In genomic region chr9:76700916-76701315, GRCh38 we compare ENCODE assay signal across 18 cellular contexts.
"Had no signal": no experiment of that assay in that cellular context is flagged by ENCODE, and none has a peak within 500 bp of the region (broad histone marks: within the 10 kb centered on the region; RNA-seq: fewer than 3 reads in every experiment).

No MANE protein-coding gene starts in this region.

- H3K4me1 ChIP-seq: thyroid gland had no signal

- H3K9me3 Mint-ChIP-seq: activated naive CD4-positive, alpha-beta T cell treated with anti-CD3 and anti-CD28 coated beads, Interleukin-2, amount 10 ng/mL, durations not matched to agents 7 days and 5 days; activated naive CD8-positive, alpha-beta T cell treated with anti-CD3 and anti-CD28 coated beads, Interleukin-2, amount 50 U/mL, for 24 hours; naive thymus-derived CD8-positive, alpha-beta T cell; T-helper 1 cell treated with Interleukin-12 subunit alpha and Interleukin-12 subunit beta and Interleukin-4 antibody, amounts not matched to agents 30 μg/mL and 1 μg/mL, for 36 hours had no signal

- H3K4me3 ChIP-seq: left lung, mucosa of descending colon, sigmoid colon, thyroid gland had no signal

- H3K27ac Mint-ChIP-seq: activated naive CD4-positive, alpha-beta T cell treated with anti-CD3 and anti-CD28 coated beads, Interleukin-2, amount 10 ng/mL, durations not matched to agents 7 days and 5 days; activated naive CD8-positive, alpha-beta T cell treated with anti-CD3 and anti-CD28 coated beads, Interleukin-2, amount 50 U/mL, for 24 hours; naive thymus-derived CD8-positive, alpha-beta T cell; T-helper 1 cell treated with Interleukin-12 subunit alpha and Interleukin-12 subunit beta and Interleukin-4 antibody, amounts not matched to agents 30 μg/mL and 1 μg/mL, for 36 hours had no signal

- H3K27me3 ChIP-seq: sigmoid colon, thyroid gland had no signal

- H3K4me3 Mint-ChIP-seq: activated naive CD4-positive, alpha-beta T cell treated with anti-CD3 and anti-CD28 coated beads, Interleukin-2, amount 10 ng/mL, durations not matched to agents 7 days and 5 days; activated naive CD8-positive, alpha-beta T cell treated with anti-CD3 and anti-CD28 coated beads, Interleukin-2, amount 50 U/mL, for 24 hours; naive thymus-derived CD8-positive, alpha-beta T cell; T-helper 1 cell treated with Interleukin-12 subunit alpha and Interleukin-12 subunit beta and Interleukin-4 antibody, amounts not matched to agents 30 μg/mL and 1 μg/mL, for 36 hours had no signal

- H3K36me3 Mint-ChIP-seq: activated naive CD4-positive, alpha-beta T cell treated with anti-CD3 and anti-CD28 coated beads, Interleukin-2, amount 10 ng/mL, durations not matched to agents 7 days and 5 days; naive thymus-derived CD8-positive, alpha-beta T cell had no signal

- H3K4me1 Mint-ChIP-seq: activated naive CD4-positive, alpha-beta T cell treated with anti-CD3 and anti-CD28 coated beads, Interleukin-2, amount 10 ng/mL, durations not matched to agents 7 days and 5 days had no signal

- DNase-seq: activated CD4-positive, CD25-positive, alpha-beta regulatory T cell treated with anti-CD3 and anti-CD28 coated beads, Interleukin-2, amount 50 U/mL, for 72 hours; activated CD8-positive, alpha-beta memory T cell treated with anti-CD3 and anti-CD28 coated beads for 24 hours; activated CD8-positive, alpha-beta memory T cell treated with anti-CD3 and anti-CD28 coated beads, Interleukin-2, amount 50 U/mL, for 48 hours; activated effector memory CD4-positive, alpha-beta T cell treated with Interleukin-2 at 50 U/mL for 16 hours; activated naive CD4-positive, alpha-beta T cell treated with anti-CD3 and anti-CD28 coated beads, Interleukin-2, amount 10 ng/mL, durations not matched to agents 7 days and 5 days; activated naive CD8-positive, alpha-beta T cell treated with anti-CD3 and anti-CD28 coated beads, Interleukin-2, amount 50 U/mL, for 24 hours; activated T-cell treated with anti-CD3 and anti-CD28 coated beads, Interleukin-2, amount 50 U/mL, for 48 hours; aorta; effector memory CD4-positive, alpha-beta T cell; kidney; left lung; mucosa of descending colon; naive thymus-derived CD8-positive, alpha-beta T cell; sigmoid colon; stimulated activated CD8-positive, alpha-beta memory T cell treated with anti-CD3 and anti-CD28 coated beads, Interleukin-4, amount 100 ng/mL, for 48 hours; stimulated activated naive CD4-positive, alpha-beta T cell; thyroid gland had no signal

- H3K27ac ChIP-seq: left lung, thyroid gland had no signal

- H3K9me3 ChIP-seq: left lung, mucosa of descending colon, sigmoid colon, thyroid gland had no signal

- ATAC-seq: activated naive CD8-positive, alpha-beta T cell treated with anti-CD3 and anti-CD28 coated beads, Interleukin-2, amount 50 U/mL, for 24 hours; left lung; mucosa of descending colon; naive thymus-derived CD8-positive, alpha-beta T cell had no signal

- H3K36me3 ChIP-seq: left lung, thyroid gland had no signal
